In genomic region chr2:84481702-84482101, GRCh38 we compare ENCODE assay signal across 1 cellular context.
TF ChIP-seq lines count a peak whose summit lies in the region.

No MANE protein-coding gene starts in this region.

TF ChIP-seq in SK-N-SH, 30 proteins besides CTCF, POLR2A, EP300 and RAD21 (continued from another document):
- TF ChIP-seq USF2 (IDR thresholded peaks at IDR 0.05; ENCODE audit: borderline replicate concordance, low read depth, low read length): no peak
- TF ChIP-seq EZH2phosphoT487 (IDR thresholded peaks at IDR 0.05; ENCODE audit: borderline replicate concordance, low read depth): no peak
- no peak for TF ChIP-seq MXI1 (IDR thresholded peaks at IDR 0.05; ENCODE audit: low read depth, low read length)
- TF ChIP-seq PBX3 (IDR thresholded peaks at IDR 0.05): no peak
- TF ChIP-seq CHD2 (IDR thresholded peaks at IDR 0.05; ENCODE audit: low read length, partially characterized antibody): no peak
TF ChIP-seq in SK-N-SH: peak in this region for 0.
